In genomic region chr7:110762514-110762913, GRCh38 we compare ENCODE assay signal across 1 cellular context.
TF ChIP-seq lines count a peak whose summit lies in the region.

No MANE protein-coding gene starts in this region.

TF ChIP-seq in HepG2, 621 proteins besides CTCF, POLR2A, EP300 and RAD21 (continued from another document):
- TF ChIP-seq REST (IDR thresholded peaks at IDR 0.05; ENCODE audit: borderline replicate concordance in 1 of 2, low read depth in 1 of 2, low read length in 2 of 2): no peak
- TF ChIP-seq POLR2AphosphoS5 (IDR thresholded peaks at IDR 0.05; ENCODE audit: low read depth, low read length): no peak
- TF ChIP-seq ZNF619 (CRISPR knock-in tag; IDR thresholded peaks at IDR 0.05): no peak
- no peak for TF ChIP-seq ZNF841 (CRISPR knock-in tag; IDR thresholded peaks at IDR 0.05; ENCODE audit: borderline replicate concordance)
- TF ChIP-seq PRDM15 (CRISPR knock-in tag; IDR thresholded peaks at IDR 0.05): no peak
- TF ChIP-seq ETV5 (CRISPR knock-in tag; IDR thresholded peaks at IDR 0.05; ENCODE audit: borderline replicate concordance): no peak
- no peak for TF ChIP-seq YEATS2 (CRISPR knock-in tag; IDR thresholded peaks at IDR 0.05; ENCODE audit: borderline replicate concordance)
- TF ChIP-seq ZKSCAN1 (IDR thresholded peaks at IDR 0.05; ENCODE audit: low read length): no peak
- TF ChIP-seq MLX (CRISPR knock-in tag; IDR thresholded peaks at IDR 0.05): no peak
